ENCODE assay signal across 8 cellular contexts in the genomic region with DNA sequence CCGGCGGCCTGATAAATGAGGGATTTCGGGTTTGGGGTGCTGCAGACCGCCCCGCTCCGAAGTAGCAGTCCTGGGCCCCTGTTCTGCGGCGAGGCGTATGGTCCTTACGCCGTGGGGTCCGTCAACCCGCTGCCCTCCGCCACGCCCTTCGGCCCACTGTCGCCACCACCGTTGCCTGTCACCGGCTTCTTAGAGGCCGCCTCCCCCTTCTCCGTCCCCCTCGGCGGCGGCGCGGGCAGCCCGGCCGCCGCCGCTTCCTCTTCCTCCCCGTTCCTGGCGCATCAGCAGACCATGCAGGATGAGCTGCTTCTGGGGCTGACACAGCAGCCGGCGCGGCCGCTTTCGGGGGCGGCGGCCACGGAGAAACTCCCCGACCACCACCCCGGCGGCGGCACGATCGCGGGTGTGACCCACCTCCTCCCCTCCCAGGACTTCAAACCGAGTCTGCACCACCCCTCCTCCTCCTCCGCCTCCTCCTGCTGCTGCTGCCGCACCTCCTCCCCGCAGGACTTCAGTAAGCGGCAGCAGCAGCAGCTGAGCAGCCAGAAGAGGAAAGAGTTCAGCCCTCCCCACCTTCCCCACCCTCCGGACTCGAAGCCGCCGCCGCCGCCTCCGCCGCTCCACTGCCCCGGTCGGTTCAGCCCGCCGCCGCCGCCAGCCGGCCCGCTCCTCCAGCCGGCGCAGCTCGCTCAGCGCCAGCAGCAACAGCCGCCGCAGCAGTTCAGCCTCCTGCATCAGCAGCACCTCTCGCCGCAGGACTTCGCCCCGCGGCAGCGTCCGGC. TPM values are rescaled to one million over a fixed set of nuclear protein-coding genes. Genes with fewer than 3 reads are reported as not detected.
A peak's percentile ranks its signal among the peaks of the same experiment; 100 is the strongest.
DNase-seq lines count a peak whose midpoint lies in the region; ATAC-seq and TF ChIP-seq lines count a peak whose summit lies in the region.

No MANE protein-coding gene starts in this region.

- intact Hi-C loops in left colon (cut with DNase I, micrococcal nuclease) = loop anchor here in 1 of 2 donors (10.0 kb wide), 1 partner anchor 662 kb away; no protein-coding TSS in a partner anchor

- TF ChIP-seq CTCF in choroid plexus epithelial cell (conservative IDR thresholded peaks at IDR 0.05; ENCODE audit: low read depth, low read length) = no peak

- H3K4me3 ChIP-seq in choroid plexus epithelial cell (ENCODE audit: low read depth, low read length) = peak overlapping the region; percentile 85

- DNase-seq in NCI-H2171 treated with DMSO at 0.1 percent for 48 hours (lab: John Stamatoyannopoulos, UW) = peak; percentile 7
- DNase-seq in NCI-H2171 (lab: John Stamatoyannopoulos, UW) = no peak
- DNase-seq in NCI-H460 (ENCODE audit: extremely low read depth, low read depth) = peak; percentile 33
- peak; percentile 83 to 86 for DNase-seq in activated CD4-positive, alpha-beta T cell treated with anti-CD3 and anti-CD28 coated beads for 4 hours
- peak; percentile 96 for DNase-seq in choroid plexus epithelial cell (ENCODE audit: low read depth)
- DNase-seq in left colon = peak; percentile 78
- DNase-seq in stimulated activated CD4-positive, alpha-beta T cell treated with anti-CD3 and anti-CD28 coated beads, Interleukin-1b, Interleukin-23, amount 100 ng/mL, for 48 hours = peak; percentile 69

- ATAC-seq in HG02981 (IDR thresholded peaks at IDR 0.05; ENCODE audit: unreplicated experiment) (peak; percentile 19), left colon (peak; percentile 35)

RNA-seq across cellular contexts. Expression of a gene that starts 0.6 kb away (rescaled TPM):
- 5.8 and 6.2 TPM in 2 replicates for total RNA-seq in NCI-H460 (2014; rRNA removed; shearing (Covaris generic))
- 4.0 and 6.0 TPM in 2 replicates for polyA plus RNA-seq in NCI-H460 (2014; cell fraction: nucleus; rRNA removed)
- 10 to 100 TPM; 24.7 to 33.2 TPM for total RNA-seq in left colon
